Comparison of ENCODE assay signal across 15 cellular contexts in genomic region chr2:59232394-59233165, GRCh38.
DNase-seq lines count a peak whose midpoint lies in the region; ATAC-seq and TF ChIP-seq lines count a peak whose summit lies in the region.
"Had no signal": no experiment of that assay in that cellular context is flagged by ENCODE, and none has a peak within 500 bp of the region (broad histone marks: within the 10 kb centered on the region; RNA-seq: fewer than 3 reads in every experiment).

No MANE protein-coding gene starts in this region.

- H3K9me3 Mint-ChIP-seq in IgD-negative memory B cell (no peaks in the 10 kb centered on the region), CD14-positive monocyte (peaks cover 0 to 6% (median 1%) of the 10 kb centered on the region in 7 donors)
- H3K9me3 Mint-ChIP-seq: activated T-cell treated with anti-CD3 and anti-CD28 coated beads, Interleukin-2, amount 50 U/mL, for 4 hours; nephron; stimulated activated naive CD8-positive, alpha-beta T cell treated with anti-CD3 and anti-CD28 coated beads, Interleukin-15, Interleukin-2, amounts not matched to agents 100 ng/mL and 50 ng/mL, for 24 hours had no signal

- peak; percentile 93 for ATAC-seq in GM19463 (IDR thresholded peaks at IDR 0.05; ENCODE audit: unreplicated experiment)
- ATAC-seq in HG02885 (IDR thresholded peaks at IDR 0.05; ENCODE audit: poor library complexity, unreplicated experiment): peak; percentile 95
- ATAC-seq: activated T-cell treated with anti-CD3 and anti-CD28 coated beads, Interleukin-2, amount 50 U/mL, for 4 hours had no signal

- no peak overlapping the region for H3K4me3 ChIP-seq in GM12865 (ENCODE audit: low read depth, low read length)
- H3K4me3 ChIP-seq: breast epithelium had no signal

- no peak for TF ChIP-seq CTCF in GM12865 (IDR thresholded peaks at IDR 0.05; ENCODE audit: insufficient read depth, low read depth, low read length, missing control alignments)
- no peak for TF ChIP-seq CTCF in CD14-positive monocyte (IDR thresholded peaks at IDR 0.05)

- peaks cover 2% of the 10 kb centered on the region for H3K36me3 Mint-ChIP-seq in IgD-negative memory B cell
- H3K36me3 Mint-ChIP-seq in CD14-positive monocyte: no peaks in the 10 kb centered on the region

- H3K27ac Mint-ChIP-seq in IgD-negative memory B cell (peak overlapping the region in 2 of 3 donors; percentile 24 to 79), CD14-positive monocyte (no peak overlapping the region)
- H3K27ac Mint-ChIP-seq: nephron; stimulated activated naive CD8-positive, alpha-beta T cell treated with anti-CD3 and anti-CD28 coated beads, Interleukin-15, Interleukin-2, amounts not matched to agents 100 ng/mL and 50 ng/mL, for 24 hours had no signal

- H3K27me3 Mint-ChIP-seq in IgD-negative memory B cell (peaks cover 2% of the 10 kb centered on the region), CD14-positive monocyte (ENCODE audit: low read depth in 3 of 3) (no peaks in the 10 kb centered on the region)
- H3K27me3 Mint-ChIP-seq: stimulated activated naive CD8-positive, alpha-beta T cell treated with anti-CD3 and anti-CD28 coated beads, Interleukin-15, Interleukin-2, amounts not matched to agents 100 ng/mL and 50 ng/mL, for 24 hours had no signal

- peak; percentile 4 for DNase-seq in GM12865 (ENCODE audit: low read depth)
- DNase-seq in LoVo (ENCODE audit: low spot score): no peak
- no peak for DNase-seq in CD14-positive monocyte (ENCODE audit: low spot score)
- DNase-seq in stimulated activated naive CD4-positive, alpha-beta T cell treated with Interleukin-2 at 50 U/mL for 16 hours (lab: John Stamatoyannopoulos, UW): no peak
- DNase-seq in midbrain (lab: John Stamatoyannopoulos, UW): no peak
- DNase-seq: activated T-cell treated with anti-CD3 and anti-CD28 coated beads, Interleukin-2, amount 50 U/mL, for 4 hours; GDM1; NCI-H146; T1000 had no signal

- intact Hi-C loops in CD14-positive monocyte (cut with micrococcal nuclease): no loop called here

- H3K4me3 Mint-ChIP-seq in IgD-negative memory B cell (peak overlapping the region in 2 of 4 donors; percentile 76 to 79), CD14-positive monocyte (no peak overlapping the region)
- H3K4me3 Mint-ChIP-seq: activated T-cell treated with anti-CD3 and anti-CD28 coated beads, Interleukin-2, amount 50 U/mL, for 4 hours; nephron; stimulated activated naive CD8-positive, alpha-beta T cell treated with anti-CD3 and anti-CD28 coated beads, Interleukin-15, Interleukin-2, amounts not matched to agents 100 ng/mL and 50 ng/mL, for 24 hours had no signal

- H3K4me1 Mint-ChIP-seq in IgD-negative memory B cell (peaks cover 12 to 25% (median 23%) of the 10 kb centered on the region in 3 donors), CD14-positive monocyte (peaks cover 3% of the 10 kb centered on the region)
- H3K4me1 Mint-ChIP-seq: nephron had no signal

Comparison
In these comparisons a context has a peak if more than half of its experiments do, and no peak if none do; other contexts are left out.
1. H3K27ac Mint-ChIP-seq: peak in IgD-negative memory B cell (2 of 3); none in CD14-positive monocyte (0 of 7).